ENCODE assay signal across 23 cellular contexts in the genomic region with DNA sequence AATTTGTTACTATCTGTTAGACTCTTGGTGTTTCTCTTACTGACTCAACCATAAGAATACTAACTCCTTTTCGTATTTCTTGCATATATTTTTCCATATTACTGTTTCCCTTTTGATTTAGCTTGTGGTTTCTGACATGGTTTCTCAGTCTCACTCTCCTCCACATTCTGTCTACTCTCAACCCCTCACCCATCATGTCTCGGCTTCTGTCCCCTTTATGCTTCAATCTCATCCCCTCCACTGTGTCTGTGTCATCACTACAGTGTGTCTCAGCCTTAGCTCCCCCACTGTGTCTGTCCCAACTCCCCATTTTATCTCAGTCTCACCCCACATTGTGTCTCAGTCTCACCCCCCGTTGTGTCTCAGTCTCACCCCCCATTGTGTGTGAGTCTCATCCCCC.
DNase-seq lines count a peak whose midpoint lies in the region; ATAC-seq and TF ChIP-seq lines count a peak whose summit lies in the region.
"Had no signal": no experiment of that assay in that cellular context is flagged by ENCODE, and none has a peak within 500 bp of the region (broad histone marks: within the 10 kb centered on the region; RNA-seq: fewer than 3 reads in every experiment).

No MANE protein-coding gene starts in this region.

- H2BK120ac ChIP-seq in trophoblast cell (ENCODE audit: insufficient read depth, low read length, poor library complexity) = no peak overlapping the region

- peaks cover 6% of the 10 kb centered on the region for H3K27me3 Mint-ChIP-seq in activated naive CD4-positive, alpha-beta T cell treated with anti-CD3 and anti-CD28 coated beads for 36 hours (ENCODE audit: low read depth)
- no peaks in the 10 kb centered on the region for H3K27me3 Mint-ChIP-seq in activated naive CD4-positive, alpha-beta T cell treated with anti-CD3 and anti-CD28 coated beads, Interleukin-2, amount 10 ng/mL, durations not matched to agents 7 days and 5 days
- H3K27me3 Mint-ChIP-seq in HFFc6 (ENCODE audit: insufficient read depth) = no peaks in the 10 kb centered on the region

- peaks cover 22% of the 10 kb centered on the region for H3K4me1 ChIP-seq in DND-41 (ENCODE audit: insufficient read depth, low read length)
- H3K4me1 ChIP-seq in Panc1 (ENCODE audit: control insufficient read depth, insufficient read depth, low read length) = peaks cover 45% of the 10 kb centered on the region
- peaks cover 5 to 10% of the 10 kb centered on the region in 2 experiments for H3K4me1 ChIP-seq in trophoblast cell (ENCODE audit: control insufficient read depth in 1 of 2, insufficient read depth in 2 of 2, low read length in 2 of 2)

- POLR2A ChIA-PET in Panc1 (lab: Charles Lee) = no interaction called here

- H4K12ac ChIP-seq in trophoblast cell (ENCODE audit: low read depth, low read length) = no peak overlapping the region

- H2AK5ac ChIP-seq in trophoblast cell (ENCODE audit: low read length) = peak overlapping the region; percentile 40

- H3K9me3 ChIP-seq in DND-41 (ENCODE audit: insufficient read depth, low read length, severe bottlenecking) = peaks cover 10% of the 10 kb centered on the region
- no peaks in the 10 kb centered on the region for H3K9me3 ChIP-seq in Panc1 (ENCODE audit: control insufficient read depth, insufficient read depth, low read depth, low read length)
- H3K9me3 ChIP-seq in trophoblast cell (ENCODE audit: insufficient read depth, low read depth, low read length) = peaks cover 6% of the 10 kb centered on the region
- H3K9me3 ChIP-seq: heart right ventricle, suprapubic skin had no signal

- WGBS in trophoblast cell (ENCODE audit: extremely low coverage, insufficient coverage, insufficient read length) = no CpG with 5 or more reads among the region's 3 CpGs

- no peak overlapping the region for H3K4me3 ChIP-seq in DND-41 (ENCODE audit: low read depth in 1 of 2, low read length in 2 of 2)
- no peak overlapping the region for H3K4me3 ChIP-seq in Panc1 (ENCODE audit: low read depth in 2 of 2, low read length in 2 of 2)
- no peak overlapping the region for H3K4me3 ChIP-seq in trophoblast cell (ENCODE audit: low read depth, low read length)
- H3K4me3 ChIP-seq: heart right ventricle, skin epidermis, suprapubic skin had no signal

- no peak overlapping the region for H3K4ac ChIP-seq in trophoblast cell (ENCODE audit: low read depth, low read length)

- H3K18ac ChIP-seq in trophoblast cell (ENCODE audit: low read length) = no peak overlapping the region

- no peaks in the 10 kb centered on the region for H3K36me3 ChIP-seq in DND-41 (ENCODE audit: insufficient read depth, low read length)
- H3K36me3 ChIP-seq in Panc1 (ENCODE audit: control insufficient read depth, insufficient read depth, low read length) = no peaks in the 10 kb centered on the region
- no peaks in the 10 kb centered on the region for H3K36me3 ChIP-seq in trophoblast cell (ENCODE audit: control insufficient read depth in 1 of 2, insufficient read depth in 2 of 2, low read length in 2 of 2)
- H3K36me3 ChIP-seq: heart right ventricle, suprapubic skin had no signal

- no peak overlapping the region for H2BK12ac ChIP-seq in trophoblast cell (ENCODE audit: low read length)

- CTCF ChIA-PET in activated naive CD4-positive, alpha-beta T cell treated with anti-CD3 and anti-CD28 coated beads for 36 hours (lab: Charles Lee) = interaction anchor here (0.5 kb wide), 1 partner anchor 14 kb away, joined by 3 read pairs; no protein-coding TSS in a partner anchor
- CTCF ChIA-PET in activated naive CD4-positive, alpha-beta T cell treated with anti-CD3 and anti-CD28 coated beads, Interleukin-2, amount 10 ng/mL, durations not matched to agents 7 days and 5 days (lab: Charles Lee) = no interaction called here
- CTCF ChIA-PET in Panc1 (lab: Charles Lee) = no interaction called here

- H3K9ac ChIP-seq in DND-41 (ENCODE audit: low read depth, low read length) (no peak overlapping the region), trophoblast cell (ENCODE audit: low read length) (no peak overlapping the region)

- H3K4me2 ChIP-seq in DND-41 (ENCODE audit: insufficient read depth, low read length) = no peak overlapping the region
- H3K4me2 ChIP-seq in trophoblast cell (ENCODE audit: low read length) = no peak overlapping the region

- H4K91ac ChIP-seq in trophoblast cell (ENCODE audit: low read depth, low read length) = no peak overlapping the region

- BruUV-seq in Panc1 (replicated peaks; lab: Mats Ljungman, UMichigan) = no TSS peak

- peak overlapping the region; percentile 54 for H3K27ac Mint-ChIP-seq in activated naive CD4-positive, alpha-beta T cell treated with anti-CD3 and anti-CD28 coated beads for 36 hours
- no peak overlapping the region for H3K27ac Mint-ChIP-seq in activated naive CD4-positive, alpha-beta T cell treated with anti-CD3 and anti-CD28 coated beads, Interleukin-2, amount 10 ng/mL, durations not matched to agents 7 days and 5 days
- H3K27ac Mint-ChIP-seq in HFFc6 = no peak overlapping the region
- H3K27ac Mint-ChIP-seq: CD14-positive monocyte, mesothelial cell of epicardium had no signal

- H4K8ac ChIP-seq in trophoblast cell (ENCODE audit: low read depth, low read length) = no peak overlapping the region

- H3K14ac ChIP-seq in trophoblast cell (ENCODE audit: low read length) = no peak overlapping the region

- H4K20me1 ChIP-seq in DND-41 (ENCODE audit: insufficient read depth, low read length) = no peaks in the 10 kb centered on the region

- intact Hi-C loops in activated naive CD4-positive, alpha-beta T cell treated with anti-CD3 and anti-CD28 coated beads for 36 hours (cut with micrococcal nuclease) = loop anchor here (1.0 to 5.0 kb wide), 5 partner anchors 9 to 200 kb away; no protein-coding TSS in a partner anchor
- intact Hi-C loops in Panc1 (cut with micrococcal nuclease; ENCODE audit: unreplicated experiment) = no loop called here

- ATAC-seq in DND-41 (ENCODE audit: insufficient read depth, low read depth) (peak; percentile 62; the same call in 2 of the 3 replicates), Panc1 (no peak), GM21423 (IDR thresholded peaks at IDR 0.05; ENCODE audit: unreplicated experiment) (no peak), esophagus mucosa (no peak)
- ATAC-seq: heart right ventricle had no signal

- DNase-seq in activated naive CD4-positive, alpha-beta T cell treated with anti-CD3 and anti-CD28 coated beads for 36 hours = peak; percentile 67
- no peak for DNase-seq in activated naive CD4-positive, alpha-beta T cell treated with anti-CD3 and anti-CD28 coated beads, Interleukin-2, amount 10 ng/mL, durations not matched to agents 7 days and 5 days
- no peak for DNase-seq in DND-41
- no peak for DNase-seq in Panc1 (ENCODE audit: low read depth, low spot score)
- DNase-seq in trophoblast cell = no peak
- DNase-seq in HFFc6 = no peak
- DNase-seq: activated naive CD4-positive, alpha-beta T cell; anterior cingulate cortex; Calu3; DMS79; GF-D8; heart right ventricle; NCI-H146; NCI-H446 treated with DMSO at 0.1 percent for 48 hours; NCI-H82; SIG-M5 had no signal

- H3K9me3 Mint-ChIP-seq in activated naive CD4-positive, alpha-beta T cell treated with anti-CD3 and anti-CD28 coated beads for 36 hours = peaks cover 6% of the 10 kb centered on the region
- peaks cover 6% of the 10 kb centered on the region for H3K9me3 Mint-ChIP-seq in activated naive CD4-positive, alpha-beta T cell treated with anti-CD3 and anti-CD28 coated beads, Interleukin-2, amount 10 ng/mL, durations not matched to agents 7 days and 5 days
- H3K9me3 Mint-ChIP-seq in HFFc6 = no peaks in the 10 kb centered on the region; the same call in 1 of the 2 replicates
- H3K9me3 Mint-ChIP-seq: mesothelial cell of epicardium had no signal

- H3K23ac ChIP-seq in trophoblast cell (ENCODE audit: low read length) = no peak overlapping the region

- H3K79me2 ChIP-seq in DND-41 (ENCODE audit: insufficient read depth, low read length) (no peaks in the 10 kb centered on the region), trophoblast cell (ENCODE audit: control insufficient read depth, insufficient read depth, low read length, poor library complexity) (no peaks in the 10 kb centered on the region)

- no peak overlapping the region for H2BK5ac ChIP-seq in trophoblast cell (ENCODE audit: low read depth, low read length, poor library complexity)

- H3K4me1 Mint-ChIP-seq in activated naive CD4-positive, alpha-beta T cell treated with anti-CD3 and anti-CD28 coated beads for 36 hours (ENCODE audit: low read depth) = peaks cover 23% of the 10 kb centered on the region
- H3K4me1 Mint-ChIP-seq in activated naive CD4-positive, alpha-beta T cell treated with anti-CD3 and anti-CD28 coated beads, Interleukin-2, amount 10 ng/mL, durations not matched to agents 7 days and 5 days = peaks cover 3% of the 10 kb centered on the region
- H3K4me1 Mint-ChIP-seq in HFFc6 (ENCODE audit: low read depth) = peaks cover 10% of the 10 kb centered on the region; the same call in 1 of the 2 replicates

- in situ Hi-C loops in Panc1 (cut with HindIII; ENCODE audit: low pct_unique_long_range_greater_than_20kb, low sequenced_read_pairs) = no loop called here

- H3K79me1 ChIP-seq in trophoblast cell (ENCODE audit: low read length) = no peaks in the 10 kb centered on the region

- no peak for TF ChIP-seq CTCF in DND-41 (IDR thresholded peaks at IDR 0.05; ENCODE audit: borderline replicate concordance, extremely low read depth, low read length, poor library complexity, severe bottlenecking)
- no peak for TF ChIP-seq CTCF in Panc1 (IDR thresholded peaks at IDR 0.05)
- TF ChIP-seq CTCF in HFFc6 (IDR thresholded peaks at IDR 0.05) = no peak

- H3K27me3 ChIP-seq in DND-41 (ENCODE audit: insufficient read depth, low read length, poor library complexity) (no peaks in the 10 kb centered on the region), Panc1 (ENCODE audit: control insufficient read depth, insufficient read depth, low read length) (no peaks in the 10 kb centered on the region), trophoblast cell (ENCODE audit: insufficient read depth, low read length) (no peaks in the 10 kb centered on the region)
- H3K27me3 ChIP-seq: heart right ventricle, suprapubic skin had no signal

- H3K4me3 Mint-ChIP-seq in activated naive CD4-positive, alpha-beta T cell treated with anti-CD3 and anti-CD28 coated beads for 36 hours = no peak overlapping the region
- no peak overlapping the region for H3K4me3 Mint-ChIP-seq in activated naive CD4-positive, alpha-beta T cell treated with anti-CD3 and anti-CD28 coated beads, Interleukin-2, amount 10 ng/mL, durations not matched to agents 7 days and 5 days
- H3K4me3 Mint-ChIP-seq in HFFc6 = no peak overlapping the region
- H3K4me3 Mint-ChIP-seq: CD14-positive monocyte, mesothelial cell of epicardium had no signal

- H2AFZ ChIP-seq in DND-41 (ENCODE audit: low read depth, low read length) (0 out of 2 replicates have a peak overlapping the region, but pooled peaks have one; percentile 1), trophoblast cell (ENCODE audit: insufficient read depth, low read length, poor library complexity) (no peak overlapping the region)

- no peaks in the 10 kb centered on the region for H3K36me3 Mint-ChIP-seq in activated naive CD4-positive, alpha-beta T cell treated with anti-CD3 and anti-CD28 coated beads for 36 hours (ENCODE audit: low read depth)
- no peaks in the 10 kb centered on the region for H3K36me3 Mint-ChIP-seq in activated naive CD4-positive, alpha-beta T cell treated with anti-CD3 and anti-CD28 coated beads, Interleukin-2, amount 10 ng/mL, durations not matched to agents 7 days and 5 days
- no peaks in the 10 kb centered on the region for H3K36me3 Mint-ChIP-seq in HFFc6 (ENCODE audit: low read depth)
- H3K36me3 Mint-ChIP-seq: CD14-positive monocyte, mesothelial cell of epicardium had no signal

- peak overlapping the region; percentile 13; the same call in 1 of the 2 replicates for H3K27ac ChIP-seq in DND-41 (ENCODE audit: low read length)
- H3K27ac ChIP-seq in Panc1 (ENCODE audit: low read length) = peak overlapping the region; percentile 11; the same call in 1 of the 2 replicates
- H3K27ac ChIP-seq in trophoblast cell (ENCODE audit: low read depth, low read length) = no peak overlapping the region
- H3K27ac ChIP-seq: heart right ventricle, skin epidermis, suprapubic skin, VCaP had no signal
